23 cellular contexts compared by ENCODE assay signal in the genomic region with DNA sequence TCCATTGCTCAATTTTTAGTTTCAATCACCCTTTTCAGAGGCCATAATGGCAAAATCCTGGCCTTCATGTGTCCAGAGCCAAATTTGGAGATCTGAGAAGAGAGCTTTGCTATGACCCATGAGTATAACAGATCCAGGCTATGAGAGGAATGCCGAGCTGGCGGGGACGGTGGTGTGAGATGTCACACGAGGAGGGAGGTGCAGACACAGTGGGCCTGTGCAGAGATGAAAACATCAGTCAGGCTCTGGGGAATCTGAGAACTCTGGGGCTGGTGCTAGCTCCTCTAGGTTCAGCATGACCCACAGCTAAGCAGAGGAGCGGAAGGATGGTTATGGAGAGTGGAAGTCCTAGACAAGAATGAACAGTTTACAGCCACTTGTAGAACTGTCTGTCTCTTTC.
"Had no signal": no experiment of that assay in that cellular context is flagged by ENCODE, and none has a peak within 500 bp of the region (broad histone marks: within the 10 kb centered on the region; RNA-seq: fewer than 3 reads in every experiment).

No MANE protein-coding gene starts in this region.

- H2AFZ ChIP-seq: hepatocyte, neural progenitor cell had no signal

- H3K36me3 ChIP-seq: lower lobe of right lung, neural progenitor cell, pancreas, right lobe of liver, spleen, transverse colon had no signal

- H3K4me1 ChIP-seq: lower lobe of right lung, neural progenitor cell, pancreas, right lobe of liver, spleen, testis, transverse colon had no signal

- H3K9me3 ChIP-seq: lower lobe of right lung, pancreas, right lobe of liver, testis, transverse colon had no signal

- ATAC-seq: left lobe of liver; lower lobe of right lung; natural killer cell treated with Interleukin-12 subunit alpha and Interleukin-12 subunit beta and Interleukin-15 and Interleukin-18, amount 100 ng/mL, for 72 hours; stimulated activated naive B cell treated with anti-CD40 and anti-IgM and Interleukin-4, amounts not matched to agents 10 μg/mL and 1 μg/mL and 100 μg/mL, for 72 hours; stimulated activated naive CD8-positive, alpha-beta T cell treated with anti-CD3 and anti-CD28 coated beads, Interleukin-15, amount 100 ng/mL, for 72 hours had no signal

- H3K4me2 ChIP-seq: hepatocyte, neural progenitor cell had no signal

- DNase-seq: central memory CD4-positive, alpha-beta T cell; effector CD4-positive, alpha-beta T cell; endodermal cell; erythroblast; glutamatergic neuron; kidney; lower lobe of right lung; occipital lobe; pancreas; right lobe of liver; spleen; stimulated activated CD4-positive, alpha-beta T cell treated with anti-CD3 and anti-CD28 coated beads, Interleukin-15, amount 100 ng/mL, for 24 hours; stimulated activated CD4-positive, alpha-beta T cell treated with anti-CD3 and anti-CD28 coated beads, Interleukin-1b, Interleukin-23, amount 100 ng/mL, for 48 hours; stimulated activated CD4-positive, alpha-beta T cell treated with anti-CD3 and anti-CD28 coated beads, Interleukin-4, amount 100 ng/mL, for 24 hours; stimulated activated naive B cell treated with anti-CD40 and anti-IgM and Interleukin-4, amounts not matched to agents 10 μg/mL and 1 μg/mL and 100 μg/mL, for 72 hours; stimulated activated naive CD8-positive, alpha-beta T cell treated with anti-CD3 and anti-CD28 coated beads, Interleukin-15, amount 100 ng/mL, for 72 hours; testis; transverse colon had no signal

- H3K27ac ChIP-seq: coronary artery, hepatocyte, lower lobe of right lung, neural progenitor cell, pancreas, right lobe of liver, spleen, testis, transverse colon had no signal

- H3K9ac ChIP-seq: neural progenitor cell had no signal

- H3K27me3 ChIP-seq: hepatocyte, neural progenitor cell, pancreas, right lobe of liver, testis, transverse colon had no signal

- H3K79me2 ChIP-seq: hepatocyte had no signal

- H3K4me3 ChIP-seq: coronary artery, hepatocyte, lower lobe of right lung, neural progenitor cell, pancreas, right lobe of liver, spleen, testis, transverse colon had no signal
